17 cellular contexts compared by ENCODE assay signal in the genomic region with DNA sequence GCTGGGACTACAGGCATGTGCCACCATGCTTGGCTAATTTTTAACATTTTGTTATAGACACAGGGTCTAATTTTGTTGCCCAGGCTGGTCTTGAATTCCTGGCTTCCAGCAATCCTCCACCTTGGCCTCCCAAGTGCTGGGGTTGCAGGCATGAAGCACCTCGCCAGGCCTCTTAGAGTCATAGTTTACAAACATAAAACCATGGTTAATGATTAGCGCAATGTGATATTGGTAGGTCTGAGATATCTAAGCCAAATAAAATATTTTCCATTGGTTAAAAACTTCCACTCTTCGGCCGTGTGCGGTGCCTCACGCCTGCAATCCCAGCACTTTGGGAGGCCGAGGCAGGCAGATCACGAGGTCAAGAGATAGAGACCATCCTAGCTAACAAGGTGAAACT. TPM values are rescaled to one million over a fixed set of nuclear protein-coding genes. Genes with fewer than 3 reads are reported as not detected.
DNase-seq lines count a peak whose midpoint lies in the region; ATAC-seq, FAIRE-seq and TF ChIP-seq lines count a peak whose summit lies in the region.
"Had no signal": no experiment of that assay in that cellular context is flagged by ENCODE, and none has a peak within 500 bp of the region (broad histone marks: within the 10 kb centered on the region; RNA-seq: fewer than 3 reads in every experiment).

No MANE protein-coding gene starts in this region.

- H3K4me3 ChIP-seq in body of pancreas (no peak overlapping the region), HepG2 (replicated peaks in 1 of 3; ENCODE audit: insufficient read depth in 1 of 3, low read depth in 2 of 3, low read length in 3 of 3) (no peak overlapping the region), sigmoid colon (no peak overlapping the region)
- H3K4me3 ChIP-seq: BLaER1 treated with 17β-estradiol and CSF1 and Interleukin-3, amounts not matched to agents 10 nM and 100 nM; K562; PC-9 had no signal

- no peak for TF ChIP-seq RAD21 in HepG2 (CRISPR knock-in tag; IDR thresholded peaks at IDR 0.05)

- CTCF ChIA-PET in HepG2 (lab: Yijun Ruan, JAX; ENCODE audit: low intra/inter-chr PET ratio, low total read pairs): no interaction called here

- no peak overlapping the region for H2AFZ ChIP-seq in HepG2 (ENCODE audit: low read length)
- H2AFZ ChIP-seq: PC-9 had no signal

- H3K9me3 ChIP-seq in body of pancreas (no peaks in the 10 kb centered on the region), HepG2 (ENCODE audit: low read length) (no peaks in the 10 kb centered on the region), sigmoid colon (no peaks in the 10 kb centered on the region)
- H3K9me3 ChIP-seq: BLaER1 treated with 17β-estradiol and CSF1 and Interleukin-3, amounts not matched to agents 10 nM and 100 nM had no signal

- H3K27me3 ChIP-seq in body of pancreas: no peaks in the 10 kb centered on the region
- H3K27me3 ChIP-seq in HepG2 (ENCODE audit: control insufficient read depth in 1 of 2, insufficient read depth in 2 of 2, low read length in 2 of 2): no peaks in the 10 kb centered on the region
- no peaks in the 10 kb centered on the region for H3K27me3 ChIP-seq in sigmoid colon
- H3K27me3 ChIP-seq: BLaER1 treated with 17β-estradiol and CSF1 and Interleukin-3, amounts not matched to agents 10 nM and 100 nM had no signal

- ATAC-seq in body of pancreas (peak; percentile 91), HepG2 (no peak; the same call in 2 of the 3 replicates), HG02885 (IDR thresholded peaks at IDR 0.05; ENCODE audit: poor library complexity, unreplicated experiment) (no peak)
- ATAC-seq: K562 had no signal

- no peak overlapping the region for H3K4me2 ChIP-seq in HepG2 (ENCODE audit: low read depth, low read length)
- H3K4me2 ChIP-seq: BLaER1 treated with 17β-estradiol and CSF1 and Interleukin-3, amounts not matched to agents 10 nM and 100 nM; PC-9 had no signal

- WGBS in body of pancreas, 2 donors: 5 to 16% methylated on average over 7 to 8 of the region's 8 CpGs
- 97% methylated on average over 8 of the region's 8 CpGs for WGBS in HepG2 (ENCODE audit: low lambda C conversion rate)
- 21 to 68% methylated on average over 8 of the region's 8 CpGs for WGBS in sigmoid colon, 2 donors

- POLR2A ChIA-PET in HepG2 (lab: Yijun Ruan, JAX): interaction anchor here (2.1 to 2.2 kb wide), 2 partner anchors 17 to 71 kb away, joined by 9 to 14 read pairs; a partner anchor contains a TSS

- intact Hi-C loops in body of pancreas (cut with DNase I) (no loop called here), HepG2 (cut with micrococcal nuclease; ENCODE audit: unreplicated experiment) (no loop called here), sigmoid colon (cut with DNase I) (no loop called here)

- TF ChIP-seq POLR2A in body of pancreas (IDR thresholded peaks at IDR 0.05): no peak
- no peak for TF ChIP-seq POLR2A in HepG2 (IDR thresholded peaks at IDR 0.05; ENCODE audit: insufficient read depth in 1 of 2, low read depth in 2 of 2, low read length in 2 of 2)
- TF ChIP-seq POLR2A in sigmoid colon (IDR thresholded peaks at IDR 0.05): no peak

- in situ Hi-C loops in HepG2 (cut with HindIII; ENCODE audit: extremely low pct_ligation_motif_present, low pct_unique_long_range_greater_than_20kb): no loop called here

- no TSS peak for BruUV-seq in HepG2 (replicated peaks; lab: Mats Ljungman, UMichigan)

- H3K27ac ChIP-seq in body of pancreas: peak overlapping the region; percentile 46 to 80 (median 60)
- no peak overlapping the region for H3K27ac ChIP-seq in HepG2 (ENCODE audit: extremely low read length, insufficient read depth, low read length)
- H3K27ac ChIP-seq in sigmoid colon: peak overlapping the region in 3 of 4 donors; percentile 5 to 53 (median 25)
- H3K27ac ChIP-seq: BLaER1 treated with 17β-estradiol and CSF1 and Interleukin-3, amounts not matched to agents 10 nM and 100 nM; PC-9 had no signal

- no peak for FAIRE-seq in HepG2 (lab: Jason Lieb, UNC)
- FAIRE-seq: GM19239, K562 had no signal

- H3K36me3 ChIP-seq in body of pancreas (replicated peaks in 1 of 2; ENCODE audit: insufficient read depth in 1 of 2, low read depth in 2 of 2): peaks cover 5 to 7% of the 10 kb centered on the region in 2 donors
- H3K36me3 ChIP-seq in HepG2 (replicated peaks in 1 of 2; ENCODE audit: control insufficient read depth in 1 of 2, insufficient read depth in 2 of 2, low read length in 2 of 2): peaks cover 37 to 91% of the 10 kb centered on the region in 2 experiments
- peaks cover 0 to 82% (median 27%) of the 10 kb centered on the region in 4 donors for H3K36me3 ChIP-seq in sigmoid colon

- H3K4me1 ChIP-seq in body of pancreas (peaks cover 74% of the 10 kb centered on the region), HepG2 (ENCODE audit: insufficient read depth, low read length) (peaks cover 28% of the 10 kb centered on the region), sigmoid colon (peaks cover 0 to 16% (median 8%) of the 10 kb centered on the region in 4 donors)

- peak; percentile 53 to 75 (median 71) for DNase-seq in body of pancreas
- DNase-seq in HepG2 (ENCODE audit: low spot score): no peak
- DNase-seq in sigmoid colon: no peak
- DNase-seq in activated naive CD4-positive, alpha-beta T cell treated with Interleukin-2 at 50 U/mL for 16 hours: no peak
- no peak for DNase-seq in KG1 (lab: John Stamatoyannopoulos, UW)
- DNase-seq in NCI-H1105 (lab: John Stamatoyannopoulos, UW): no peak
- DNase-seq: H9, NCI-H1092, NCI-H1694, NCI-H2107, NCI-H446, NCI-H748 treated with DMSO at 0.1 percent for 48 hours, PC-9 had no signal

- H4K20me1 ChIP-seq in HepG2 (ENCODE audit: insufficient read depth, low read length): peaks cover 5% of the 10 kb centered on the region

- peaks cover 30% of the 10 kb centered on the region for H3K79me2 ChIP-seq in HepG2 (ENCODE audit: insufficient read depth, low read length)

- no peak overlapping the region for H3K9ac ChIP-seq in HepG2 (ENCODE audit: insufficient read depth, low read depth, low read length)
- H3K9ac ChIP-seq: BLaER1 treated with 17β-estradiol and CSF1 and Interleukin-3, amounts not matched to agents 10 nM and 100 nM had no signal

- no peak for TF ChIP-seq EP300 in HepG2 (IDR thresholded peaks at IDR 0.05; ENCODE audit: low read depth in 2 of 2, low read length in 2 of 2)
- TF ChIP-seq EP300 in HepG2 (CRISPR knock-in tag; IDR thresholded peaks at IDR 0.05; ENCODE audit: borderline replicate concordance): no peak
- TF ChIP-seq EP300 in sigmoid colon (IDR thresholded peaks at IDR 0.05): no peak

- no peak for TF ChIP-seq CTCF in body of pancreas (IDR thresholded peaks at IDR 0.05)
- TF ChIP-seq CTCF in HepG2 (CRISPR knock-in tag; IDR thresholded peaks at IDR 0.05): no peak
- no peak for TF ChIP-seq CTCF in sigmoid colon (IDR thresholded peaks at IDR 0.05)

RNA-seq across cellular contexts. Expression of a gene that starts 16.6 kb away (rescaled TPM):
- total RNA-seq in body of pancreas (10 to 100 TPM; 38.4 to 90.3 TPM), HepG2 (2016; rRNA removed; fragmentation: Illumina TruSeq; extraction: Trizol) (46.4 and 74.9 TPM in 2 replicates), sigmoid colon (10 to 100 TPM; 25.3 to 35.2 (median 28.8) TPM)
- 35.1 and 37.4 TPM in 2 replicates for total RNA-seq in HepG2 (2016; cell fraction: cytosol; rRNA removed; fragmentation: Illumina TruSeq; extraction: Trizol; ENCODE audit: low read depth)
- total RNA-seq in HepG2 (2016; cell fraction: insoluble cytoplasmic fraction; rRNA removed; fragmentation: Illumina TruSeq; extraction: Trizol): 41.1 and 74.2 TPM in 2 replicates
- total RNA-seq in HepG2 (2016; cell fraction: membrane; rRNA removed; fragmentation: Illumina TruSeq; extraction: Trizol): 66.4 and 69.7 TPM in 2 replicates
- 67.8 and 74.4 TPM in 2 replicates for total RNA-seq in HepG2 (2016; cell fraction: nucleus; rRNA removed; fragmentation: Illumina TruSeq; extraction: Trizol)
- polyA plus RNA-seq in HepG2 (2011; rRNA removed) (123 and 124 TPM in 2 replicates), sigmoid colon (10 to 100 TPM; 34.9 to 54.0 (median 37.8) TPM)
- 124 and 127 TPM in 2 replicates for polyA plus RNA-seq in HepG2 (2011; cell fraction: cytosol; rRNA removed)
- polyA plus RNA-seq in HepG2 (2011; cell fraction: nucleus; rRNA removed): 90.0 and 92.7 TPM in 2 replicates
- 52.3 and 58.7 TPM in 2 replicates for polyA plus RNA-seq in HepG2 (2012)
- 27.8 and 29.0 TPM in 2 replicates for polyA plus RNA-seq in HepG2 (2016; cell fraction: cytosol; fragmentation: Illumina TruSeq; extraction: Trizol; ENCODE audit: low read depth)
- polyA plus RNA-seq in HepG2 (2016; cell fraction: insoluble cytoplasmic fraction; fragmentation: Illumina TruSeq; extraction: Trizol; ENCODE audit: low read depth): 50.3 and 56.6 TPM in 2 replicates
- 51.9 and 62.9 TPM in 2 replicates for polyA plus RNA-seq in HepG2 (2016; cell fraction: membrane; fragmentation: Illumina TruSeq; extraction: Trizol; ENCODE audit: low read depth)
- 110 TPM in 2 replicates for polyA plus RNA-seq in HepG2 (2016; cell fraction: nucleus; fragmentation: Illumina TruSeq; extraction: Trizol; ENCODE audit: insufficient read depth, low read depth)
- polyA minus RNA-seq in HepG2 (2011; rRNA and poly(A)+ RNA removed; ENCODE audit: low replicate concordance): 53.2 and 119 TPM in 2 replicates
- 62.7 TPM in 2 replicates for polyA minus RNA-seq in HepG2 (2011; cell fraction: cytosol; rRNA and poly(A)+ RNA removed)
- polyA minus RNA-seq in HepG2 (2011; cell fraction: nucleus; rRNA and poly(A)+ RNA removed): 73.1 and 73.3 TPM in 2 replicates

RNA-seq across cellular contexts. Expression of a gene that starts 57.8 kb away (rescaled TPM):
- total RNA-seq in body of pancreas (10 to 100 TPM in 1 of 2 donors, 1 to 10 TPM in 1; 7.5 to 10.9 TPM), HepG2 (2016; rRNA removed; fragmentation: Illumina TruSeq; extraction: Trizol) (8.4 TPM in 2 replicates), sigmoid colon (10 to 100 TPM; 10.8 to 15.3 (median 13.5) TPM)
- 7.1 and 8.0 TPM in 2 replicates for total RNA-seq in HepG2 (2016; cell fraction: cytosol; rRNA removed; fragmentation: Illumina TruSeq; extraction: Trizol; ENCODE audit: low read depth)
- 6.0 and 8.2 TPM in 2 replicates for total RNA-seq in HepG2 (2016; cell fraction: insoluble cytoplasmic fraction; rRNA removed; fragmentation: Illumina TruSeq; extraction: Trizol)
- total RNA-seq in HepG2 (2016; cell fraction: membrane; rRNA removed; fragmentation: Illumina TruSeq; extraction: Trizol): 18.8 and 19.0 TPM in 2 replicates
- total RNA-seq in HepG2 (2016; cell fraction: nucleus; rRNA removed; fragmentation: Illumina TruSeq; extraction: Trizol): 4.0 and 5.8 TPM in 2 replicates
- polyA plus RNA-seq in HepG2 (2011; rRNA removed) (5.2 and 5.6 TPM in 2 replicates), sigmoid colon (10 to 100 TPM in 1 of 3 donors, 1 to 10 TPM in 2; 5.1 to 14.4 (median 6.0) TPM)
- 4.6 and 5.0 TPM in 2 replicates for polyA plus RNA-seq in HepG2 (2011; cell fraction: cytosol; rRNA removed)
- 4.7 and 4.9 TPM in 2 replicates for polyA plus RNA-seq in HepG2 (2011; cell fraction: nucleus; rRNA removed)
- polyA plus RNA-seq in HepG2 (2012): 3.0 and 3.4 TPM in 2 replicates
- polyA plus RNA-seq in HepG2 (2016; cell fraction: cytosol; fragmentation: Illumina TruSeq; extraction: Trizol; ENCODE audit: low read depth): 8.8 and 9.8 TPM in 2 replicates
- polyA plus RNA-seq in HepG2 (2016; cell fraction: insoluble cytoplasmic fraction; fragmentation: Illumina TruSeq; extraction: Trizol; ENCODE audit: low read depth): 8.1 and 9.3 TPM in 2 replicates
- 17.1 and 17.3 TPM in 2 replicates for polyA plus RNA-seq in HepG2 (2016; cell fraction: membrane; fragmentation: Illumina TruSeq; extraction: Trizol; ENCODE audit: low read depth)
- 7.7 and 8.0 TPM in 2 replicates for polyA plus RNA-seq in HepG2 (2016; cell fraction: nucleus; fragmentation: Illumina TruSeq; extraction: Trizol; ENCODE audit: insufficient read depth, low read depth)
- 2.2 and 3.6 TPM in 2 replicates for polyA minus RNA-seq in HepG2 (2011; rRNA and poly(A)+ RNA removed; ENCODE audit: low replicate concordance)
- polyA minus RNA-seq in HepG2 (2011; cell fraction: cytosol; rRNA and poly(A)+ RNA removed): 1.6 and 1.9 TPM in 2 replicates
- polyA minus RNA-seq in HepG2 (2011; cell fraction: nucleus; rRNA and poly(A)+ RNA removed): 4.4 and 4.9 TPM in 2 replicates

Comparison
In these comparisons a context has a peak if more than half of its experiments do, and no peak if none do; other contexts are left out.
1. DNase-seq: peak in body of pancreas (4 of 4); none in HepG2 (single experiment), sigmoid colon (single experiment), activated naive CD4-positive, alpha-beta T cell treated with Interleukin-2 at 50 U/mL for 16 hours (single experiment), KG1 (single experiment) and NCI-H1105 (single experiment).